Comparison of ENCODE assay signal across 8 cellular contexts in genomic region chr7:128406147-128406985, GRCh38. TPM values are rescaled to one million over a fixed set of nuclear protein-coding genes. Genes with fewer than 3 reads are reported as not detected.
DNase-seq lines count a peak whose midpoint lies in the region; ATAC-seq, FAIRE-seq and TF ChIP-seq lines count a peak whose summit lies in the region.

No MANE protein-coding gene starts in this region.

- H3K9me3 ChIP-seq in Peyer's patch (no peaks in the 10 kb centered on the region), esophagus muscularis mucosa (no peaks in the 10 kb centered on the region), gastrocnemius medialis (no peaks in the 10 kb centered on the region)

- no peak for FAIRE-seq in HTR-8/SVneo (lab: Jason Lieb, UNC)

- in situ Hi-C loops in GM13976 (cut with MboI; ENCODE audit: low sequenced_read_pairs, unreplicated experiment): no loop called here
- in situ Hi-C loops in gastrocnemius medialis (cut with MboI; ENCODE audit: low sequenced_read_pairs in 4 of 4): no loop called here

- H3K36me3 ChIP-seq in Peyer's patch (peaks cover 0 to 2% (median 0%) of the 10 kb centered on the region in 3 donors), esophagus muscularis mucosa (peaks cover 0 to 21% (median 15%) of the 10 kb centered on the region in 4 donors), gastrocnemius medialis (no peaks in the 10 kb centered on the region)

- 79% methylated on average over 8 of the region's 29 CpGs for WGBS in esophagus muscularis mucosa

- H3K4me1 ChIP-seq in Peyer's patch (peaks cover 0 to 43% (median 13%) of the 10 kb centered on the region in 4 donors), esophagus muscularis mucosa (peaks cover 52 to 68% (median 62%) of the 10 kb centered on the region in 4 donors), gastrocnemius medialis (peaks cover 11 to 27% of the 10 kb centered on the region in 2 donors)

- intact Hi-C loops in esophagus muscularis mucosa (cut with DNase I) (loop anchor here (10.0 kb wide), 1 partner anchor 48 kb away; the partner anchor contains the start of gene HILPDA), gastrocnemius medialis (cut with DNase I; ENCODE audit: low total_unique reads) (no loop called here)

- TF ChIP-seq CTCF in GM13976 (IDR thresholded peaks at IDR 0.05; ENCODE audit: borderline replicate concordance, control extremely low read depth, extremely low read depth, insufficient read depth, missing control alignments) (peak; percentile 10), Peyer's patch (IDR thresholded peaks at IDR 0.05) (no peak), esophagus muscularis mucosa (IDR thresholded peaks at IDR 0.05) (no peak), gastrocnemius medialis (IDR thresholded peaks at IDR 0.05 in 4 of 5, conservative IDR thresholded peaks at IDR 0.05 in 1 of 5) (no peak)

- H3K4me3 ChIP-seq in Peyer's patch (peak overlapping the region; percentile 48 to 85 (median 80)), esophagus muscularis mucosa (peak overlapping the region; percentile 72 to 95 (median 80)), gastrocnemius medialis (peak overlapping the region in 1 of 4 donors; percentile 54)

- H3K27ac ChIP-seq in Peyer's patch (peak overlapping the region in 2 of 4 donors; percentile 75 to 89), esophagus muscularis mucosa (replicated peaks in 1 of 4) (peak overlapping the region; percentile 89 to 97 (median 92)), gastrocnemius medialis (peak overlapping the region in 3 of 4 donors; percentile 12 to 76 (median 29))

- no peaks in the 10 kb centered on the region for H3K27me3 ChIP-seq in Peyer's patch
- H3K27me3 ChIP-seq in esophagus muscularis mucosa: no peaks in the 10 kb centered on the region
- H3K27me3 ChIP-seq in gastrocnemius medialis: peaks cover 0 to 7% (median 6%) of the 10 kb centered on the region in 3 donors

- no peak for TF ChIP-seq EP300 in esophagus muscularis mucosa (IDR thresholded peaks at IDR 0.05)

- no peak for DNase-seq in GM13976 (ENCODE audit: low spot score)
- DNase-seq in Peyer's patch: no peak
- no peak for DNase-seq in esophagus muscularis mucosa (ENCODE audit: extremely low spot score)
- no peak for DNase-seq in gastrocnemius medialis
- DNase-seq in hypothalamus (lab: John Stamatoyannopoulos, UW): no peak
- no peak for DNase-seq in NCI-H345 treated with DMSO at 0.1 percent for 48 hours (lab: John Stamatoyannopoulos, UW; ENCODE audit: unreplicated experiment)
- DNase-seq in NCI-H187 treated with DMSO at 0.1 percent for 48 hours (lab: John Stamatoyannopoulos, UW): no peak
- DNase-seq in HTR-8/SVneo (ENCODE audit: insufficient read length, low spot score): no peak

- TF ChIP-seq POLR2A in Peyer's patch (IDR thresholded peaks at IDR 0.05): no peak
- no peak for TF ChIP-seq POLR2A in esophagus muscularis mucosa (IDR thresholded peaks at IDR 0.05; ENCODE audit: low read depth)
- no peak for TF ChIP-seq POLR2A in gastrocnemius medialis (IDR thresholded peaks at IDR 0.05)

- ATAC-seq in gastrocnemius medialis: no peak

RNA-seq across cellular contexts. Expression of gene IMPDH1, which starts 3.4 kb away (rescaled TPM):
- total RNA-seq in Peyer's patch: 10 to 100 TPM in 3 of 4 donors, 1 to 10 TPM in 1; 7.9 to 45.4 (median 14.8) TPM
- 10 to 100 TPM; 29.1 to 72.1 (median 56.0) TPM for total RNA-seq in esophagus muscularis mucosa
- total RNA-seq in gastrocnemius medialis: 1 to 10 TPM; 4.0 to 7.1 (median 4.9) TPM

RNA-seq across cellular contexts. Expression of gene PRRT4, which starts 44.9 kb away (rescaled TPM):
- total RNA-seq in Peyer's patch: under 1 TPM in 1 of 4 donors, not detected in 3; 0.66 TPM
- total RNA-seq in esophagus muscularis mucosa: 1 to 10 TPM in 1 of 4 donors, under 1 TPM in 2, not detected in 1; 0.42 to 1.8 (median 0.78) TPM
- total RNA-seq in gastrocnemius medialis: 1 to 10 TPM in 2 of 4 donors, under 1 TPM in 2; 0.22 to 2.2 (median 0.64) TPM

RNA-seq across cellular contexts. Expression of gene HILPDA, which starts 49.3 kb away (rescaled TPM):
- 1 to 10 TPM; 2.6 to 9.0 (median 6.0) TPM for total RNA-seq in Peyer's patch
- total RNA-seq in esophagus muscularis mucosa: 10 to 100 TPM in 1 of 4 donors, 1 to 10 TPM in 3; 4.1 to 15.1 (median 5.8) TPM
- total RNA-seq in gastrocnemius medialis: 1 to 10 TPM; 1.1 to 4.3 (median 3.2) TPM
